1 cellular context compared by ENCODE assay signal in the genomic region with DNA sequence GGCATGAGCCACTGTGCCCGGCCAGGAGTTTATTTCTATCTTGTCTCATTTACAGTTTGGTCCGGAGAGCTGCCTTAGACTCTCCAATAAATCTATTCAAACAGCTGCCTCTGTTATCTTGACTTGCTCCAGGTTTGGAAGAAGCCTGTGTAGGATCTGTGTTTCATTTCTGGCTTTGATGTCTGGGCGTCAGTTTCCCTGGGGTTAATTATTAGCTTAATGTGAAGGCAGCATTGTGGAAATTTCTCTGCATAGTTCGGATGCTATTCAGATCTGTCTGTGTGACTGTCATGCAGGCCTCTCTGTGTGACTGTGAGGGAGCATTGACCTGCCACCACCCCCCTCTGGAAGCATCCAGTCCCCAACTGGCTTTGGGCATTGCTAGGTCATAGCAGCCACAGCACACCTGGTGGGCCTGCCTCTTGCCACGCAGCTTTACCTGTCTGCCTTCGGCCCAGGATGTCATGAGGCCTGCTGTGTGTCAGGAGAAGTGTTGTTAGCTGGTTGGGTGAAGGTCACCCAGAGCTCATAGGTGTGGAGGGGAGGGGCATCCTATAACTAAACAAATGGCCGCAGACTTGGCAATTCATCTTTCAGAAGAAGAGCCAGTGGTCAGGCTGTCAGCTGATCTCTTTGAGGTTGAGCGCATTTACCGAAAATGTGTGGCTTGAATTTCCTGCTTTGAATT.
A peak's percentile ranks its signal among the peaks of the same experiment; 100 is the strongest.
TF ChIP-seq lines count a peak whose summit lies in the region.

No MANE protein-coding gene starts in this region.

TF ChIP-seq in HepG2, 621 proteins besides CTCF, POLR2A, EP300 and RAD21 (continued from another document and continues in another):
- TF ChIP-seq, protein P1, sequence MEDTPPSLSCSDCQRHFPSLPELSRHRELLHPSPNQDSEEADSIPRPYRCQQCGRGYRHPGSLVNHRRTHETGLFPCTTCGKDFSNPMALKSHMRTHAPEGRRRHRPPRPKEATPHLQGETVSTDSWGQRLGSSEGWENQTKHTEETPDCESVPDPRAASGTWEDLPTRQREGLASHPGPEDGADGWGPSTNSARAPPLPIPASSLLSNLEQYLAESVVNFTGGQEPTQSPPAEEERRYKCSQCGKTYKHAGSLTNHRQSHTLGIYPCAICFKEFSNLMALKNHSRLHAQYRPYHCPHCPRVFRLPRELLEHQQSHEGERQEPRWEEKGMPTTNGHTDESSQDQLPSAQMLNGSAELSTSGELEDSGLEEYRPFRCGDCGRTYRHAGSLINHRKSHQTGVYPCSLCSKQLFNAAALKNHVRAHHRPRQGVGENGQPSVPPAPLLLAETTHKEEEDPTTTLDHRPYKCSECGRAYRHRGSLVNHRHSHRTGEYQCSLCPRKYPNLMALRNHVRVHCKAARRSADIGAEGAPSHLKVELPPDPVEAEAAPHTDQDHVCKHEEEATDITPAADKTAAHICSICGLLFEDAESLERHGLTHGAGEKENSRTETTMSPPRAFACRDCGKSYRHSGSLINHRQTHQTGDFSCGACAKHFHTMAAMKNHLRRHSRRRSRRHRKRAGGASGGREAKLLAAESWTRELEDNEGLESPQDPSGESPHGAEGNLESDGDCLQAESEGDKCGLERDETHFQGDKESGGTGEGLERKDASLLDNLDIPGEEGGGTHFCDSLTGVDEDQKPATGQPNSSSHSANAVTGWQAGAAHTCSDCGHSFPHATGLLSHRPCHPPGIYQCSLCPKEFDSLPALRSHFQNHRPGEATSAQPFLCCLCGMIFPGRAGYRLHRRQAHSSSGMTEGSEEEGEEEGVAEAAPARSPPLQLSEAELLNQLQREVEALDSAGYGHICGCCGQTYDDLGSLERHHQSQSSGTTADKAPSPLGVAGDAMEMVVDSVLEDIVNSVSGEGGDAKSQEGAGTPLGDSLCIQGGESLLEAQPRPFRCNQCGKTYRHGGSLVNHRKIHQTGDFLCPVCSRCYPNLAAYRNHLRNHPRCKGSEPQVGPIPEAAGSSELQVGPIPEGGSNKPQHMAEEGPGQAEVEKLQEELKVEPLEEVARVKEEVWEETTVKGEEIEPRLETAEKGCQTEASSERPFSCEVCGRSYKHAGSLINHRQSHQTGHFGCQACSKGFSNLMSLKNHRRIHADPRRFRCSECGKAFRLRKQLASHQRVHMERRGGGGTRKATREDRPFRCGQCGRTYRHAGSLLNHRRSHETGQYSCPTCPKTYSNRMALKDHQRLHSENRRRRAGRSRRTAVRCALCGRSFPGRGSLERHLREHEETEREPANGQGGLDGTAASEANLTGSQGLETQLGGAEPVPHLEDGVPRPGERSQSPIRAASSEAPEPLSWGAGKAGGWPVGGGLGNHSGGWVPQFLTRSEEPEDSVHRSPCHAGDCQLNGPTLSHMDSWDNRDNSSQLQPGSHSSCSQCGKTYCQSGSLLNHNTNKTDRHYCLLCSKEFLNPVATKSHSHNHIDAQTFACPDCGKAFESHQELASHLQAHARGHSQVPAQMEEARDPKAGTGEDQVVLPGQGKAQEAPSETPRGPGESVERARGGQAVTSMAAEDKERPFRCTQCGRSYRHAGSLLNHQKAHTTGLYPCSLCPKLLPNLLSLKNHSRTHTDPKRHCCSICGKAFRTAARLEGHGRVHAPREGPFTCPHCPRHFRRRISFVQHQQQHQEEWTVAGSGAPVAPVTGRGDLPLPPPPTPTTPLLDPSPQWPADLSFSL (CRISPR knock-in tag; IDR thresholded peaks at IDR 0.05): no peak
- TF ChIP-seq TBP (CRISPR knock-in tag; IDR thresholded peaks at IDR 0.05) (no peak), MXI1 (IDR thresholded peaks at IDR 0.05; ENCODE audit: borderline replicate concordance, low read depth, low read length) (peak; percentile 48; the same call in 1 of the 3 replicates), MAFF (IDR thresholded peaks at IDR 0.05; ENCODE audit: low read depth, low read length) (no peak), ZNF33B (CRISPR knock-in tag; IDR thresholded peaks at IDR 0.05) (peak; percentile 56; the same call in 1 of the 2 replicates), U2AF1 (optimal IDR thresholded peaks at IDR 0.05; ENCODE audit: low read depth, low read length) (no peak), ZMYM2 (CRISPR knock-in tag; IDR thresholded peaks at IDR 0.05) (no peak), MTF1 (CRISPR knock-in tag; IDR thresholded peaks at IDR 0.05) (no peak), HOXA3 (CRISPR knock-in tag; IDR thresholded peaks at IDR 0.05) (peak; percentile 70), CBFB (CRISPR knock-in tag; IDR thresholded peaks at IDR 0.05) (no peak), SMAD1 (CRISPR knock-in tag; IDR thresholded peaks at IDR 0.05; ENCODE audit: borderline replicate concordance, low read depth) (no peak; the same call in 1 of the 2 replicates), ZZZ3 (CRISPR knock-in tag; IDR thresholded peaks at IDR 0.05; ENCODE audit: borderline replicate concordance) (no peak), XBP1 (CRISPR knock-in tag; IDR thresholded peaks at IDR 0.05) (no peak), ZNF446 (CRISPR knock-in tag; IDR thresholded peaks at IDR 0.05) (no peak), ZNF782 (CRISPR knock-in tag; IDR thresholded peaks at IDR 0.05; ENCODE audit: borderline replicate concordance) (no peak), ATRX (CRISPR knock-in tag; IDR thresholded peaks at IDR 0.05; ENCODE audit: borderline replicate concordance) (no peak), SP140L (CRISPR knock-in tag; IDR thresholded peaks at IDR 0.05; ENCODE audit: borderline replicate concordance) (no peak), ZNF543 (CRISPR knock-in tag; IDR thresholded peaks at IDR 0.05) (no peak), TMF1 (CRISPR knock-in tag; IDR thresholded peaks at IDR 0.05; ENCODE audit: low read depth) (no peak), ZNF547 (CRISPR knock-in tag; IDR thresholded peaks at IDR 0.05) (no peak), ZNF781 (CRISPR knock-in tag; IDR thresholded peaks at IDR 0.05; ENCODE audit: borderline replicate concordance, not compliant biosample characterization) (no peak), KDM1A (CRISPR knock-in tag; IDR thresholded peaks at IDR 0.05) (no peak; the same call in 1 of the 2 replicates), ATAD3A (CRISPR knock-in tag; IDR thresholded peaks at IDR 0.05) (no peak), ZNF775 (CRISPR knock-in tag; IDR thresholded peaks at IDR 0.05; ENCODE audit: borderline replicate concordance) (no peak), ZNF569 (CRISPR knock-in tag; IDR thresholded peaks at IDR 0.05; ENCODE audit: borderline replicate concordance) (0 out of 2 replicates have a peak, but pooled peaks have one; percentile 62), ZNF558 (CRISPR knock-in tag; IDR thresholded peaks at IDR 0.05; ENCODE audit: borderline replicate concordance) (no peak), ZNF501 (CRISPR knock-in tag; IDR thresholded peaks at IDR 0.05) (peak; percentile 85), PAF1 (CRISPR knock-in tag; IDR thresholded peaks at IDR 0.05) (no peak)
- TF ChIP-seq, protein P2, sequence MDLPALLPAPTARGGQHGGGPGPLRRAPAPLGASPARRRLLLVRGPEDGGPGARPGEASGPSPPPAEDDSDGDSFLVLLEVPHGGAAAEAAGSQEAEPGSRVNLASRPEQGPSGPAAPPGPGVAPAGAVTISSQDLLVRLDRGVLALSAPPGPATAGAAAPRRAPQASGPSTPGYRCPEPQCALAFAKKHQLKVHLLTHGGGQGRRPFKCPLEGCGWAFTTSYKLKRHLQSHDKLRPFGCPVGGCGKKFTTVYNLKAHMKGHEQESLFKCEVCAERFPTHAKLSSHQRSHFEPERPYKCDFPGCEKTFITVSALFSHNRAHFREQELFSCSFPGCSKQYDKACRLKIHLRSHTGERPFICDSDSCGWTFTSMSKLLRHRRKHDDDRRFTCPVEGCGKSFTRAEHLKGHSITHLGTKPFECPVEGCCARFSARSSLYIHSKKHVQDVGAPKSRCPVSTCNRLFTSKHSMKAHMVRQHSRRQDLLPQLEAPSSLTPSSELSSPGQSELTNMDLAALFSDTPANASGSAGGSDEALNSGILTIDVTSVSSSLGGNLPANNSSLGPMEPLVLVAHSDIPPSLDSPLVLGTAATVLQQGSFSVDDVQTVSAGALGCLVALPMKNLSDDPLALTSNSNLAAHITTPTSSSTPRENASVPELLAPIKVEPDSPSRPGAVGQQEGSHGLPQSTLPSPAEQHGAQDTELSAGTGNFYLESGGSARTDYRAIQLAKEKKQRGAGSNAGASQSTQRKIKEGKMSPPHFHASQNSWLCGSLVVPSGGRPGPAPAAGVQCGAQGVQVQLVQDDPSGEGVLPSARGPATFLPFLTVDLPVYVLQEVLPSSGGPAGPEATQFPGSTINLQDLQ (CRISPR knock-in tag; IDR thresholded peaks at IDR 0.05): no peak
- TF ChIP-seq, protein P3, sequence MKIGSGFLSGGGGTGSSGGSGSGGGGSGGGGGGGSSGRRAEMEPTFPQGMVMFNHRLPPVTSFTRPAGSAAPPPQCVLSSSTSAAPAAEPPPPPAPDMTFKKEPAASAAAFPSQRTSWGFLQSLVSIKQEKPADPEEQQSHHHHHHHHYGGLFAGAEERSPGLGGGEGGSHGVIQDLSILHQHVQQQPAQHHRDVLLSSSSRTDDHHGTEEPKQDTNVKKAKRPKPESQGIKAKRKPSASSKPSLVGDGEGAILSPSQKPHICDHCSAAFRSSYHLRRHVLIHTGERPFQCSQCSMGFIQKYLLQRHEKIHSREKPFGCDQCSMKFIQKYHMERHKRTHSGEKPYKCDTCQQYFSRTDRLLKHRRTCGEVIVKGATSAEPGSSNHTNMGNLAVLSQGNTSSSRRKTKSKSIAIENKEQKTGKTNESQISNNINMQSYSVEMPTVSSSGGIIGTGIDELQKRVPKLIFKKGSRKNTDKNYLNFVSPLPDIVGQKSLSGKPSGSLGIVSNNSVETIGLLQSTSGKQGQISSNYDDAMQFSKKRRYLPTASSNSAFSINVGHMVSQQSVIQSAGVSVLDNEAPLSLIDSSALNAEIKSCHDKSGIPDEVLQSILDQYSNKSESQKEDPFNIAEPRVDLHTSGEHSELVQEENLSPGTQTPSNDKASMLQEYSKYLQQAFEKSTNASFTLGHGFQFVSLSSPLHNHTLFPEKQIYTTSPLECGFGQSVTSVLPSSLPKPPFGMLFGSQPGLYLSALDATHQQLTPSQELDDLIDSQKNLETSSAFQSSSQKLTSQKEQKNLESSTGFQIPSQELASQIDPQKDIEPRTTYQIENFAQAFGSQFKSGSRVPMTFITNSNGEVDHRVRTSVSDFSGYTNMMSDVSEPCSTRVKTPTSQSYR (CRISPR knock-in tag; IDR thresholded peaks at IDR 0.05; ENCODE audit: borderline replicate concordance): peak; percentile 74; the same call in 1 of the 2 replicates
- TF ChIP-seq, protein P4, sequence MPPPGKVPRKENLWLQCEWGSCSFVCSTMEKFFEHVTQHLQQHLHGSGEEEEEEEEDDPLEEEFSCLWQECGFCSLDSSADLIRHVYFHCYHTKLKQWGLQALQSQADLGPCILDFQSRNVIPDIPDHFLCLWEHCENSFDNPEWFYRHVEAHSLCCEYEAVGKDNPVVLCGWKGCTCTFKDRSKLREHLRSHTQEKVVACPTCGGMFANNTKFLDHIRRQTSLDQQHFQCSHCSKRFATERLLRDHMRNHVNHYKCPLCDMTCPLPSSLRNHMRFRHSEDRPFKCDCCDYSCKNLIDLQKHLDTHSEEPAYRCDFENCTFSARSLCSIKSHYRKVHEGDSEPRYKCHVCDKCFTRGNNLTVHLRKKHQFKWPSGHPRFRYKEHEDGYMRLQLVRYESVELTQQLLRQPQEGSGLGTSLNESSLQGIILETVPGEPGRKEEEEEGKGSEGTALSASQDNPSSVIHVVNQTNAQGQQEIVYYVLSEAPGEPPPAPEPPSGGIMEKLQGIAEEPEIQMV (CRISPR knock-in tag; IDR thresholded peaks at IDR 0.05; ENCODE audit: low read depth): no peak
- TF ChIP-seq, protein P5, sequence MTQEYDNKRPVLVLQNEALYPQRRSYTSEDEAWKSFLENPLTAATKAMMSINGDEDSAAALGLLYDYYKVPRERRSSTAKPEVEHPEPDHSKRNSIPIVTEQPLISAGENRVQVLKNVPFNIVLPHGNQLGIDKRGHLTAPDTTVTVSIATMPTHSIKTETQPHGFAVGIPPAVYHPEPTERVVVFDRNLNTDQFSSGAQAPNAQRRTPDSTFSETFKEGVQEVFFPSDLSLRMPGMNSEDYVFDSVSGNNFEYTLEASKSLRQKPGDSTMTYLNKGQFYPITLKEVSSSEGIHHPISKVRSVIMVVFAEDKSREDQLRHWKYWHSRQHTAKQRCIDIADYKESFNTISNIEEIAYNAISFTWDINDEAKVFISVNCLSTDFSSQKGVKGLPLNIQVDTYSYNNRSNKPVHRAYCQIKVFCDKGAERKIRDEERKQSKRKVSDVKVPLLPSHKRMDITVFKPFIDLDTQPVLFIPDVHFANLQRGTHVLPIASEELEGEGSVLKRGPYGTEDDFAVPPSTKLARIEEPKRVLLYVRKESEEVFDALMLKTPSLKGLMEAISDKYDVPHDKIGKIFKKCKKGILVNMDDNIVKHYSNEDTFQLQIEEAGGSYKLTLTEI (CRISPR knock-in tag; conservative IDR thresholded peaks at IDR 0.05): no peak
- TF ChIP-seq, protein P6, sequence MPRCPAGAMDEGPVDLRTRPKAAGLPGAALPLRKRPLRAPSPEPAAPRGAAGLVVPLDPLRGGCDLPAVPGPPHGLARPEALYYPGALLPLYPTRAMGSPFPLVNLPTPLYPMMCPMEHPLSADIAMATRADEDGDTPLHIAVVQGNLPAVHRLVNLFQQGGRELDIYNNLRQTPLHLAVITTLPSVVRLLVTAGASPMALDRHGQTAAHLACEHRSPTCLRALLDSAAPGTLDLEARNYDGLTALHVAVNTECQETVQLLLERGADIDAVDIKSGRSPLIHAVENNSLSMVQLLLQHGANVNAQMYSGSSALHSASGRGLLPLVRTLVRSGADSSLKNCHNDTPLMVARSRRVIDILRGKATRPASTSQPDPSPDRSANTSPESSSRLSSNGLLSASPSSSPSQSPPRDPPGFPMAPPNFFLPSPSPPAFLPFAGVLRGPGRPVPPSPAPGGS (CRISPR knock-in tag; IDR thresholded peaks at IDR 0.05): no peak
- TF ChIP-seq, protein P7, sequence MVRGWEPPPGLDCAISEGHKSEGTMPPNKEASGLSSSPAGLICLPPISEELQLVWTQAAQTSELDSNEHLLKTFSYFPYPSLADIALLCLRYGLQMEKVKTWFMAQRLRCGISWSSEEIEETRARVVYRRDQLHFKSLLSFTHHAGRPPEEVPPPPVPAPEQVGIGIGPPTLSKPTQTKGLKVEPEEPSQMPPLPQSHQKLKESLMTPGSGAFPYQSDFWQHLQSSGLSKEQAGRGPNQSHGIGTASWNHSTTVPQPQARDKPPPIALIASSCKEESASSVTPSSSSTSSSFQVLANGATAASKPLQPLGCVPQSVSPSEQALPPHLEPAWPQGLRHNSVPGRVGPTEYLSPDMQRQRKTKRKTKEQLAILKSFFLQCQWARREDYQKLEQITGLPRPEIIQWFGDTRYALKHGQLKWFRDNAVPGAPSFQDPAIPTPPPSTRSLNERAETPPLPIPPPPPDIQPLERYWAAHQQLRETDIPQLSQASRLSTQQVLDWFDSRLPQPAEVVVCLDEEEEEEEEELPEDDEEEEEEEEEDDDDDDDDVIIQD (CRISPR knock-in tag; IDR thresholded peaks at IDR 0.05; ENCODE audit: low read depth): no peak; the same call in 1 of the 2 replicates
